Comparison of ENCODE assay signal across 8 cellular contexts in genomic region chr13:80498433-80498832, GRCh38.
"Had no signal": no experiment of that assay in that cellular context is flagged by ENCODE, and none has a peak within 500 bp of the region (broad histone marks: within the 10 kb centered on the region; RNA-seq: fewer than 3 reads in every experiment).

No MANE protein-coding gene starts in this region.

- DNase-seq: GDM1, GF-D8 had no signal

- H3K4me3 ChIP-seq: GM12878 had no signal

- ATAC-seq: GM12878 had no signal

- FAIRE-seq: G401.6, GM12878, GM12891, GM12892, GM18507, GM19239 had no signal
